8 cellular contexts compared by ENCODE assay signal in genomic region chr2:74178211-74179062, GRCh38. TPM values are rescaled to one million over a fixed set of nuclear protein-coding genes. Genes with fewer than 3 reads are reported as not detected.
A peak's percentile ranks its signal among the peaks of the same experiment; 100 is the strongest.
DNase-seq lines count a peak whose midpoint lies in the region; ATAC-seq and TF ChIP-seq lines count a peak whose summit lies in the region.

Gene MOB1A (minus strand): TSS chr2:74178879. CDS start chr2:74178674, 205 bp downstream.

- no peaks in the 10 kb centered on the region for H3K9me2 ChIP-seq in PC-3 (replicated peaks; ENCODE audit: low read length)

- peak within 1 kb of the TSS; percentile 95 for H3K9ac ChIP-seq in PC-3 (ENCODE audit: low read length)

- H3K9me3 ChIP-seq in PC-3 (ENCODE audit: low read length): no peaks in the 10 kb centered on the region
- no peaks in the 10 kb centered on the region for H3K9me3 ChIP-seq in mucosa of descending colon

- peak within 1 kb of the TSS; percentile 42 for H3K27ac ChIP-seq in PC-3 (ENCODE audit: low read length)

- H4K20me1 ChIP-seq in PC-3 (ENCODE audit: low read length): peaks cover 29% of the 10 kb centered on the region

- ATAC-seq in GM21576 (IDR thresholded peaks at IDR 0.05; ENCODE audit: unreplicated experiment) (peak; percentile 74), PC-3 (peak; percentile 98), mucosa of descending colon (peak; percentile 98)

- POLR2A ChIA-PET in PC-3 (lab: Charles Lee; ENCODE audit: unreplicated experiment): interaction anchor here (0.5 to 0.7 kb wide), 5 partner anchors 13 to 355 kb away, joined by 3 to 10 read pairs (median 4); no protein-coding TSS in a partner anchor

- H3K4me1 ChIP-seq in PC-3 (ENCODE audit: insufficient read depth, low read length) (peaks cover 11% of the 10 kb centered on the region), mucosa of descending colon (ENCODE audit: low read depth) (no peaks in the 10 kb centered on the region)

- TF ChIP-seq CTCF in PC-3 (conservative IDR thresholded peaks at IDR 0.05; ENCODE audit: low read depth, low read length) (no peak), epithelial cell of esophagus (IDR thresholded peaks at IDR 0.05; ENCODE audit: insufficient read depth, low read depth, low read length, missing control alignments) (no peak), mucosa of descending colon (IDR thresholded peaks at IDR 0.05) (no peak)

- intact Hi-C loops in PC-3 (cut with micrococcal nuclease): loop anchor here (2.0 kb wide), 1 partner anchor 20 kb away; the partner anchor contains the start of gene MTHFD2
- intact Hi-C loops in mucosa of descending colon (cut with DNase I, micrococcal nuclease): no loop called here

- DNase-seq in DMS114 treated with DMSO at 0.1 percent for 48 hours (lab: John Stamatoyannopoulos, UW; ENCODE audit: unreplicated experiment): peak; percentile 98
- DNase-seq in PC-3: peak; percentile 99
- peak; percentile 98 for DNase-seq in activated T-cell treated with anti-CD3 and anti-CD28 coated beads for 48 hours (ENCODE audit: low read depth)
- peak; percentile 99 for DNase-seq in epithelial cell of esophagus (ENCODE audit: low read depth)
- peak; percentile 98 to 99 (median 99) for DNase-seq in mucosa of descending colon
- peak; percentile 97 for DNase-seq in stimulated activated CD8-positive, alpha-beta memory T cell treated with anti-CD3 and anti-CD28 coated beads, Interleukin-4, amount 100 ng/mL, for 24 hours (ENCODE audit: low read depth)

- H2AFZ ChIP-seq in PC-3 (ENCODE audit: low read length): peak within 1 kb of the TSS; percentile 87

- H3K79me2 ChIP-seq in PC-3 (ENCODE audit: low read length): peaks cover 49% of the 10 kb centered on the region

- peak within 1 kb of the TSS; percentile 91 for H3K4me2 ChIP-seq in PC-3 (ENCODE audit: low read length)

- BruUV-seq in PC-3 (replicated peaks; lab: Mats Ljungman, UMichigan): no TSS peak

- TF ChIP-seq RAD21 in Ishikawa (IDR thresholded peaks at IDR 0.05; ENCODE audit: low read depth): no peak

- CTCF ChIA-PET in PC-3 (lab: Charles Lee): interaction anchor here (0.5 to 0.6 kb wide), 3 partner anchors 21 to 399 kb away, joined by 4 to 7 read pairs (median 5); partner anchors contain the start of gene DUSP11

- H3K4me3 ChIP-seq in PC-3 (ENCODE audit: low read length) (peak within 1 kb of the TSS; percentile 84), epithelial cell of esophagus (ENCODE audit: low read length) (peak within 1 kb of the TSS; percentile 75), mucosa of descending colon (peak within 1 kb of the TSS; percentile 76)

- no peaks in the 10 kb centered on the region for H3K36me3 ChIP-seq in PC-3 (ENCODE audit: low read depth, low read length)
- no peaks in the 10 kb centered on the region for H3K36me3 ChIP-seq in mucosa of descending colon (ENCODE audit: low read depth)

- no peaks in the 10 kb centered on the region for H3K27me3 ChIP-seq in PC-3 (ENCODE audit: low read length)

- no peak; the same call in 1 of the 2 replicates for TF ChIP-seq EP300 in Ishikawa (IDR thresholded peaks at IDR 0.05; ENCODE audit: borderline replicate concordance)

- H3F3A ChIP-seq in PC-3 (ENCODE audit: low read length, unreplicated experiment): no peaks in the 10 kb centered on the region

TF ChIP-seq in Ishikawa, 13 proteins besides CTCF, POLR2A, EP300 and RAD21:
- TF ChIP-seq TEAD4 (IDR thresholded peaks at IDR 0.05) (peak; percentile 38; the same call in 1 of the 2 replicates), TAF1 (IDR thresholded peaks at IDR 0.05; ENCODE audit: low read depth) (peak; percentile 93), CREB1 (IDR thresholded peaks at IDR 0.05; ENCODE audit: low read depth) (no peak), CEBPB (IDR thresholded peaks at IDR 0.05) (no peak), YY1 (IDR thresholded peaks at IDR 0.05; ENCODE audit: low read depth) (peak; percentile 64; the same call in 1 of the 2 replicates), NFIC (IDR thresholded peaks at IDR 0.05) (no peak), MAX (IDR thresholded peaks at IDR 0.05) (peak; percentile 14), USF1 (IDR thresholded peaks at IDR 0.05) (no peak; the same call in 1 of the 2 replicates), TCF12 (IDR thresholded peaks at IDR 0.05; ENCODE audit: low read depth) (peak; percentile 60; the same call in 1 of the 2 replicates), EGR1 (IDR thresholded peaks at IDR 0.05) (peak; percentile 46), REST (IDR thresholded peaks at IDR 0.05; ENCODE audit: low read depth) (no peak), ZBTB7A (IDR thresholded peaks at IDR 0.05; ENCODE audit: low read depth) (0 out of 2 replicates have a peak, but pooled peaks have one; percentile 54), FOXM1 (IDR thresholded peaks at IDR 0.05; ENCODE audit: borderline replicate concordance, low read depth) (peak; percentile 55; the same call in 1 of the 2 replicates)

RNA-seq across cellular contexts. Expression of gene MOB1A, which starts in this region (rescaled TPM):
- 51.6 and 69.8 TPM in 2 replicates for total RNA-seq in PC-3 (2014; rRNA removed)
- total RNA-seq in mucosa of descending colon: 100 to 1,000 TPM; 117 to 129 (median 124) TPM

Comparison
In these comparisons a context has a peak if more than half of its experiments do, and no peak if none do; other contexts are left out.
1. Peak in every context shown above with its lines: DNase-seq, ATAC-seq, H3K4me3 ChIP-seq and H3K27ac ChIP-seq.